8 cellular contexts compared by ENCODE assay signal in genomic region chr5:7868773-7869473, GRCh38. TPM values are rescaled to one million over a fixed set of nuclear protein-coding genes. Genes with fewer than 3 reads are reported as not detected.
DNase-seq lines count a peak whose midpoint lies in the region; ATAC-seq lines count a peak whose summit lies in the region.

TSS of gene FASTKD3 (minus strand) at chr5:7869031. CDS start at chr5:7868083, 948 bp downstream.
TSS of gene MTRR (plus strand) at chr5:7869148. CDS start at chr5:7870795, 1,647 bp downstream.

- peaks cover 9 to 30% of the 10 kb centered on the region in 2 donors for H3K4me1 ChIP-seq in mucosa of rectum (ENCODE audit: control insufficient read depth in 2 of 2, insufficient read depth in 2 of 2, low read length in 2 of 2)

- no peaks in the 10 kb centered on the region for H3K9me3 Mint-ChIP-seq in IgD-negative memory B cell

- peak within 1 kb of the TSS; percentile 68 to 92 (median 77) for H3K27ac Mint-ChIP-seq in IgD-negative memory B cell

- H3K27ac ChIP-seq in epithelial cell of prostate (peak within 1 kb of the TSS; percentile 39), mucosa of rectum (ENCODE audit: low read depth in 2 of 2, low read length in 2 of 2) (peak within 1 kb of the TSS; percentile 68 to 81)

- no peaks in the 10 kb centered on the region for H3K27me3 ChIP-seq in mucosa of rectum (ENCODE audit: control insufficient read depth in 2 of 2, insufficient read depth in 2 of 2, low read length in 2 of 2)

- no peaks in the 10 kb centered on the region for H3K27me3 Mint-ChIP-seq in IgD-negative memory B cell

- peaks cover 5 to 8% of the 10 kb centered on the region in 2 donors for H3K36me3 ChIP-seq in mucosa of rectum (ENCODE audit: control insufficient read depth in 2 of 2, insufficient read depth in 2 of 2, low read length in 2 of 2)

- H3K9me3 ChIP-seq in mucosa of rectum (ENCODE audit: control insufficient read depth in 2 of 2, low read length in 2 of 2): no peaks in the 10 kb centered on the region

- H3K9ac ChIP-seq in mucosa of rectum (ENCODE audit: low read depth in 1 of 2, low read length in 2 of 2): peak within 1 kb of the TSS; percentile 78 to 87

- H3K4me3 Mint-ChIP-seq in IgD-negative memory B cell: peak within 1 kb of the TSS; percentile 91 to 99 (median 94)

- peak; percentile 95 for ATAC-seq in GM21529 (IDR thresholded peaks at IDR 0.05; ENCODE audit: unreplicated experiment)

- peak within 1 kb of the TSS; percentile 92 to 93 for H3K4me3 ChIP-seq in mucosa of rectum (ENCODE audit: low read length in 2 of 2)

- H3K36me3 Mint-ChIP-seq in IgD-negative memory B cell: peaks cover 7% of the 10 kb centered on the region

- peaks cover 53 to 58% (median 53%) of the 10 kb centered on the region in 3 donors for H3K4me1 Mint-ChIP-seq in IgD-negative memory B cell

- DNase-seq in DMS 273 treated with DMSO at 0.1 percent for 48 hours (lab: John Stamatoyannopoulos, UW) (peak; percentile 82), OCI-M2 (lab: John Stamatoyannopoulos, UW; ENCODE audit: unreplicated experiment) (peak; percentile 24), activated T-cell treated with anti-CD3 and anti-CD28 coated beads for 4 hours (peak; percentile 81), epithelial cell of prostate (ENCODE audit: low read depth, low spot score) (peak; percentile 60)
- DNase-seq in stimulated activated CD8-positive, alpha-beta memory T cell treated with anti-CD3 and anti-CD28 coated beads, Interleukin-4, amount 100 ng/mL, for 48 hours: peak; percentile 93

RNA-seq across cellular contexts. Expression of gene FASTKD3, which starts in this region (rescaled TPM):
- polyA plus RNA-seq in IgD-negative memory B cell: 11.2 TPM

RNA-seq across cellular contexts. Expression of gene MTRR, which starts in this region (rescaled TPM):
- polyA plus RNA-seq in IgD-negative memory B cell: 27.4 TPM

Comparison
In these comparisons a context has a peak if more than half of its experiments do, and no peak if none do; other contexts are left out.
1. Peak in every context shown above with its lines: DNase-seq, ATAC-seq, H3K4me3 ChIP-seq and H3K27ac ChIP-seq.
2. DNase-seq: peak in every context shown above with its lines; median percentile 93 in stimulated activated CD8-positive, alpha-beta memory T cell treated with anti-CD3 and anti-CD28 coated beads, Interleukin-4, amount 100 ng/mL, for 48 hours; 82 in DMS 273 treated with DMSO at 0.1 percent for 48 hours; 81 in activated T-cell treated with anti-CD3 and anti-CD28 coated beads for 4 hours; 60 in epithelial cell of prostate; 24 in OCI-M2.